Comparison of ENCODE assay signal across 18 cellular contexts in the genomic region with DNA sequence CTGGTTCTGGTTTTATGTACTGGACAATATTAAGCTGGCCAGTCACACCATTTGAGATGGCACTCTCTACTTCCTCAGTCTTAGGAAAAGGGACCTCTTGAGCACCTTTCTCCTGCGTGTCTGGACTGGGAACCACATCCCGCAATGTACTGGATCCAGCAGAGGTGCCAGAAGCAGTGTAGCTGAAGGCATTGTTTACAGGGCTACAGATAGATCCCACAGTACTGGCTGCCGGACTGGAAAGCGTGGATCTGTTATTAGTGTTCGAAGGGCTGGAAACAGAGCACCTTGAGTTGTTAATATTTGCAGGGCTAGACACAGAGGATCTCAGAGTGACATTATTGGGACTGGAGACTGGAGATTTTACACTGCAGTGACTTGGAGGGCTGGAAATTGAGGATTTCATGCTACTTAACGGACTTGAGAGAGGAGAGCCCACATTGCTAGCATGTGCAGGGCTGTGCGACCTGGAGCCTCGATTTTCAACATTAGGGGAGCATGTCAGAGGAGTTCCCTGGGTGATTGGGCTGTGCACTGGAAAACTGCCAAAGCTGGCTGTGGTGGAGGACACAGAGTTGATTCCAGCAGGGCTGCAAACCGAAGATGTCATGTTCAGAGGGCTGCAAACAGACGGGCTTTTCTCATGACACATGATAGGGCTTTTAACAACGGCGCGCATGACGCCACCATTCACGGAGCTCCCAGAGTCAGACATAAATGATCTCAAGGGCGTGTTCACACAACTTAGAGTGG. TPM values are rescaled to one million over a fixed set of nuclear protein-coding genes. Genes with fewer than 3 reads are reported as not detected.
A peak's percentile ranks its signal among the peaks of the same experiment; 100 is the strongest.
DNase-seq lines count a peak whose midpoint lies in the region; ATAC-seq and TF ChIP-seq lines count a peak whose summit lies in the region.
"Had no signal": no experiment of that assay in that cellular context is flagged by ENCODE, and none has a peak within 500 bp of the region (broad histone marks: within the 10 kb centered on the region; RNA-seq: fewer than 3 reads in every experiment).

No MANE protein-coding gene starts in this region.

- no peaks in the 10 kb centered on the region for H4K20me1 ChIP-seq in GM23338 (replicated peaks; ENCODE audit: insufficient read depth)

- intact Hi-C loops in Right ventricle myocardium inferior (cut with DNase I): no loop called here
- intact Hi-C loops in cardiac septum (cut with DNase I): no loop called here
- intact Hi-C loops in left ventricle myocardium inferior (cut with micrococcal nuclease): no loop called here
- intact Hi-C loops in naive thymus-derived CD4-positive, alpha-beta T cell (cut with micrococcal nuclease): no loop called here

- H3K79me2 ChIP-seq in GM23338 (replicated peaks; ENCODE audit: insufficient read depth): peaks cover 9% of the 10 kb centered on the region

- H3F3A ChIP-seq in GM23338 (replicated peaks; ENCODE audit: low read depth): no peaks in the 10 kb centered on the region

- H3K27ac ChIP-seq in left ventricle myocardium inferior (replicated peaks) (peak overlapping the region; percentile 78), GM23338 (ENCODE audit: low read depth) (no peak overlapping the region)
- H3K27ac ChIP-seq in naive thymus-derived CD4-positive, alpha-beta T cell (ENCODE audit: low read depth, low read length): no peak overlapping the region
- H3K27ac ChIP-seq: C4-2B, GM23248, HL-60 had no signal

- peak overlapping the region; percentile 19 for H3K4me3 ChIP-seq in left ventricle myocardium inferior
- H3K4me3 ChIP-seq in naive thymus-derived CD4-positive, alpha-beta T cell (ENCODE audit: low read length): no peak overlapping the region
- no peak overlapping the region for H3K4me3 ChIP-seq in GM23338
- H3K4me3 ChIP-seq: GM23248, K562 had no signal

- no peaks in the 10 kb centered on the region for H3K9me2 ChIP-seq in GM23338 (ENCODE audit: insufficient read depth)

- H3K4me2 ChIP-seq in GM23338: no peak overlapping the region

- H2AFZ ChIP-seq in GM23338: no peak overlapping the region
- H2AFZ ChIP-seq: GM23248 had no signal

- H3K27me3 ChIP-seq in left ventricle myocardium inferior (ENCODE audit: low read depth) (no peaks in the 10 kb centered on the region), GM23338 (ENCODE audit: insufficient read depth) (peaks cover 7% of the 10 kb centered on the region; the same call in 1 of the 2 replicates)
- no peaks in the 10 kb centered on the region for H3K27me3 ChIP-seq in naive thymus-derived CD4-positive, alpha-beta T cell (ENCODE audit: control insufficient read depth in 2 of 2, insufficient read depth in 2 of 2, low read length in 2 of 2)

- H3K9me3 ChIP-seq in left ventricle myocardium inferior (replicated peaks): no peaks in the 10 kb centered on the region
- no peaks in the 10 kb centered on the region for H3K9me3 ChIP-seq in naive thymus-derived CD4-positive, alpha-beta T cell (ENCODE audit: control insufficient read depth in 2 of 3, low read length in 3 of 3)

- TF ChIP-seq CTCF in left ventricle myocardium inferior (IDR thresholded peaks at IDR 0.05; ENCODE audit: borderline replicate concordance): no peak
- no peak for TF ChIP-seq CTCF in GM23338 (conservative IDR thresholded peaks at IDR 0.05; ENCODE audit: low read depth in 2 of 2)

- H3K4me1 Mint-ChIP-seq in naive thymus-derived CD4-positive, alpha-beta T cell: peaks cover under 1 to 99% (median 91%) of the 10 kb centered on the region in 7 donors
- peaks cover 57% of the 10 kb centered on the region for H3K4me1 Mint-ChIP-seq in activated T-cell treated with anti-CD3 and anti-CD28 coated beads, Interleukin-2, amount 50 U/mL, for 72 hours (ENCODE audit: low read depth)
- H3K4me1 Mint-ChIP-seq in GM23338: peaks cover 18% of the 10 kb centered on the region; the same call in 2 of the 3 replicates

- CTCF ChIA-PET in naive thymus-derived CD4-positive, alpha-beta T cell (lab: Charles Lee): interaction anchor here (0.8 kb wide), 1 partner anchor 37 kb away, joined by 3 read pairs; no protein-coding TSS in a partner anchor

- peak overlapping the region in 9 of 10 donors; percentile 12 to 84 (median 70) for H3K4me3 Mint-ChIP-seq in naive thymus-derived CD4-positive, alpha-beta T cell
- no peak overlapping the region for H3K4me3 Mint-ChIP-seq in activated T-cell treated with anti-CD3 and anti-CD28 coated beads, Interleukin-2, amount 50 U/mL, for 72 hours
- no peak overlapping the region for H3K4me3 Mint-ChIP-seq in GM23338

- H3K9me3 Mint-ChIP-seq in naive thymus-derived CD4-positive, alpha-beta T cell: no peaks in the 10 kb centered on the region
- H3K9me3 Mint-ChIP-seq in activated T-cell treated with anti-CD3 and anti-CD28 coated beads, Interleukin-2, amount 50 U/mL, for 72 hours: no peaks in the 10 kb centered on the region
- no peaks in the 10 kb centered on the region for H3K9me3 Mint-ChIP-seq in GM23338

- DNase-seq in Right ventricle myocardium inferior (ENCODE audit: missing footprints): peak; percentile 59
- DNase-seq in cardiac septum (ENCODE audit: low spot score): no peak
- peak; percentile 26 for DNase-seq in left ventricle myocardium inferior
- DNase-seq in naive thymus-derived CD4-positive, alpha-beta T cell: no peak
- no peak for DNase-seq in activated T-cell treated with anti-CD3 and anti-CD28 coated beads, Interleukin-2, amount 50 U/mL, for 72 hours
- no peak for DNase-seq in GM23338 (ENCODE audit: low spot score)
- no peak for DNase-seq in NCI-H1105 treated with DMSO at 0.1 percent for 48 hours (lab: John Stamatoyannopoulos, UW)
- DNase-seq in HK-2 (ENCODE audit: unreplicated experiment): no peak
- DNase-seq: DMS79 treated with DMSO at 0.1 percent for 48 hours; GDM1; GM23248; NCI-H146; NCI-H345; NCI-H526 treated with DMSO at 0.1 percent for 48 hours; NK-92 treated with Interleukin-12 subunit alpha and Interleukin-12 subunit beta, amount 100 ng/mL, for 24 hours had no signal

- peaks cover 99% of the 10 kb centered on the region for H3K4me1 ChIP-seq in left ventricle myocardium inferior
- H3K4me1 ChIP-seq in naive thymus-derived CD4-positive, alpha-beta T cell (ENCODE audit: control insufficient read depth in 2 of 2, insufficient read depth in 2 of 2, low read length in 2 of 2): peaks cover 12 to 38% of the 10 kb centered on the region in 2 donors
- peaks cover 26% of the 10 kb centered on the region for H3K4me1 ChIP-seq in GM23338 (ENCODE audit: insufficient read depth)

- H3K36me3 Mint-ChIP-seq in naive thymus-derived CD4-positive, alpha-beta T cell: peaks cover 0 to 32% (median 12%) of the 10 kb centered on the region in 5 donors
- H3K36me3 Mint-ChIP-seq in activated T-cell treated with anti-CD3 and anti-CD28 coated beads, Interleukin-2, amount 50 U/mL, for 72 hours (ENCODE audit: insufficient read depth in 2 of 2): no peaks in the 10 kb centered on the region
- H3K36me3 Mint-ChIP-seq in GM23338 (ENCODE audit: low read depth): no peaks in the 10 kb centered on the region

- peaks cover 8% of the 10 kb centered on the region for H3K36me3 ChIP-seq in left ventricle myocardium inferior
- peaks cover 0 to 9% (median 0%) of the 10 kb centered on the region in 3 experiments for H3K36me3 ChIP-seq in naive thymus-derived CD4-positive, alpha-beta T cell (ENCODE audit: control insufficient read depth in 2 of 3, insufficient read depth in 3 of 3, low read length in 3 of 3)
- no peaks in the 10 kb centered on the region for H3K36me3 ChIP-seq in GM23338 (ENCODE audit: insufficient read depth)

- H3K27ac Mint-ChIP-seq in naive thymus-derived CD4-positive, alpha-beta T cell: peak overlapping the region in 2 of 9 donors; percentile 11 to 41
- H3K27ac Mint-ChIP-seq in activated T-cell treated with anti-CD3 and anti-CD28 coated beads, Interleukin-2, amount 50 U/mL, for 72 hours: no peak overlapping the region
- H3K27ac Mint-ChIP-seq in GM23338: no peak overlapping the region

- ATAC-seq in Right ventricle myocardium inferior: peak; percentile 67
- ATAC-seq in naive thymus-derived CD4-positive, alpha-beta T cell: no peak
- ATAC-seq in activated T-cell treated with anti-CD3 and anti-CD28 coated beads, Interleukin-2, amount 50 U/mL, for 72 hours (replicated peaks in 1 of 2): no peak
- ATAC-seq in GM23338: no peak
- ATAC-seq: K562 had no signal

- POLR2A ChIA-PET in naive thymus-derived CD4-positive, alpha-beta T cell (lab: Charles Lee): interaction anchor here (0.7 to 1.6 kb wide), 3 partner anchors 14 to 60 kb away, joined by 3 to 5 read pairs (median 3); no protein-coding TSS in a partner anchor

- peaks cover 0 to 14% (median 0%) of the 10 kb centered on the region in 5 donors for H3K27me3 Mint-ChIP-seq in naive thymus-derived CD4-positive, alpha-beta T cell
- peaks cover 1% of the 10 kb centered on the region for H3K27me3 Mint-ChIP-seq in activated T-cell treated with anti-CD3 and anti-CD28 coated beads, Interleukin-2, amount 50 U/mL, for 72 hours (ENCODE audit: low read depth)
- H3K27me3 Mint-ChIP-seq in GM23338 (ENCODE audit: insufficient read depth, low read depth, poor library complexity): no peaks in the 10 kb centered on the region

RNA-seq across cellular contexts. Expression of gene NR3C2, which starts 6.4 kb away (rescaled TPM):
- total RNA-seq in Right ventricle myocardium inferior (23.6 TPM), cardiac septum (17.3 TPM), left ventricle myocardium inferior (23.9 TPM)
- 10 to 100 TPM in 4 of 5 experiments, 1 to 10 TPM in 1; 2.2 to 55.2 (median 49.3) TPM for total RNA-seq in naive thymus-derived CD4-positive, alpha-beta T cell
- 1 to 10 TPM; 8.2 to 9.7 TPM for polyA plus RNA-seq in naive thymus-derived CD4-positive, alpha-beta T cell
- 1 to 10 TPM; 6.2 to 8.0 TPM for total RNA-seq in activated T-cell treated with anti-CD3 and anti-CD28 coated beads, Interleukin-2, amount 50 U/mL, for 72 hours
- 3.0 and 4.6 TPM in 2 replicates for total RNA-seq in GM23338 (2014; rRNA removed; shearing (Covaris generic))
- polyA plus RNA-seq in GM23338 (2016; fragmentation: Nextera tagmentation; extraction: Ambion mirVana): 1.1 and 1.2 TPM in 2 replicates
- total RNA-seq: GM23248 had no signal

Comparison
In these comparisons a context has a peak if more than half of its experiments do, and no peak if none do; other contexts are left out.
1. DNase-seq: peak in Right ventricle myocardium inferior (single experiment) and left ventricle myocardium inferior (single experiment); none in cardiac septum (single experiment), naive thymus-derived CD4-positive, alpha-beta T cell (0 of 9), activated T-cell treated with anti-CD3 and anti-CD28 coated beads, Interleukin-2, amount 50 U/mL, for 72 hours (0 of 2), GM23338 (single experiment), NCI-H1105 treated with DMSO at 0.1 percent for 48 hours (single experiment) and HK-2 (single experiment).
2. H3K4me3 Mint-ChIP-seq: peak in naive thymus-derived CD4-positive, alpha-beta T cell (9 of 10); none in activated T-cell treated with anti-CD3 and anti-CD28 coated beads, Interleukin-2, amount 50 U/mL, for 72 hours (0 of 2) and GM23338 (single experiment).